23 cellular contexts compared by ENCODE assay signal in genomic region chr4:109947918-109948317, GRCh38. TPM values are rescaled to one million over a fixed set of nuclear protein-coding genes. Genes with fewer than 3 reads are reported as not detected.
DNase-seq lines count a peak whose midpoint lies in the region; ATAC-seq and TF ChIP-seq lines count a peak whose summit lies in the region.
"Had no signal": no experiment of that assay in that cellular context is flagged by ENCODE, and none has a peak within 500 bp of the region (broad histone marks: within the 10 kb centered on the region; RNA-seq: fewer than 3 reads in every experiment).

No MANE protein-coding gene starts in this region.

- H3K27me3 ChIP-seq in RWPE2 (ENCODE audit: insufficient read depth, poor library complexity, severe bottlenecking) (no peaks in the 10 kb centered on the region), osteoblast (ENCODE audit: insufficient read depth, low read length) (no peaks in the 10 kb centered on the region), vagina (no peaks in the 10 kb centered on the region)
- H3K27me3 ChIP-seq: BLaER1, testis, uterus had no signal

- no peak for TF ChIP-seq POLR2A in vagina (IDR thresholded peaks at IDR 0.05)

- peaks cover 18% of the 10 kb centered on the region for H3K4me1 Mint-ChIP-seq in activated CD8-positive, alpha-beta T cell treated with anti-CD3 and anti-CD28 coated beads for 36 hours (ENCODE audit: low read depth)
- no peaks in the 10 kb centered on the region for H3K4me1 Mint-ChIP-seq in activated CD8-positive, alpha-beta T cell treated with anti-CD3 and anti-CD28 coated beads, Interleukin-2, amount 10 ng/mL, durations not matched to agents 7 days and 5 days (ENCODE audit: low read depth)
- no peaks in the 10 kb centered on the region for H3K4me1 Mint-ChIP-seq in effector memory CD8-positive, alpha-beta T cell (ENCODE audit: low read depth in 2 of 2)
- H3K4me1 Mint-ChIP-seq: activated naive CD4-positive, alpha-beta T cell treated with anti-CD3 and anti-CD28 coated beads, Interleukin-2, amount 10 ng/mL, durations not matched to agents 7 days and 5 days had no signal

- ATAC-seq in activated CD8-positive, alpha-beta T cell treated with anti-CD3 and anti-CD28 coated beads for 36 hours: peak; percentile 56
- no peak for ATAC-seq in activated CD8-positive, alpha-beta T cell treated with anti-CD3 and anti-CD28 coated beads, Interleukin-2, amount 10 ng/mL, durations not matched to agents 7 days and 5 days
- ATAC-seq in GM21619 (IDR thresholded peaks at IDR 0.05; ENCODE audit: unreplicated experiment): peak; percentile 31
- ATAC-seq in RWPE2 (ENCODE audit: low read depth): no peak
- no peak for ATAC-seq in effector memory CD8-positive, alpha-beta T cell (replicated peaks)
- ATAC-seq: left cardiac atrium, sciatic nerve had no signal

- peaks cover 5% of the 10 kb centered on the region for H3K4me1 ChIP-seq in RWPE2 (ENCODE audit: insufficient read depth, poor library complexity, severe bottlenecking)
- no peaks in the 10 kb centered on the region for H3K4me1 ChIP-seq in osteoblast (ENCODE audit: insufficient read depth, low read length)
- no peaks in the 10 kb centered on the region for H3K4me1 ChIP-seq in vagina
- H3K4me1 ChIP-seq: BLaER1, testis, uterus had no signal

- H3K36me3 ChIP-seq in RWPE2 (ENCODE audit: low read depth) (no peaks in the 10 kb centered on the region), osteoblast (ENCODE audit: insufficient read depth, low read length) (no peaks in the 10 kb centered on the region), vagina (no peaks in the 10 kb centered on the region)
- H3K36me3 ChIP-seq: BLaER1, uterus had no signal

- no peak overlapping the region for H3K4me2 ChIP-seq in osteoblast (ENCODE audit: insufficient read depth, low read length)
- H3K4me2 ChIP-seq: BLaER1 had no signal

- H3K27me3 Mint-ChIP-seq in activated CD8-positive, alpha-beta T cell treated with anti-CD3 and anti-CD28 coated beads for 36 hours: peaks cover 2% of the 10 kb centered on the region
- H3K27me3 Mint-ChIP-seq in activated CD8-positive, alpha-beta T cell treated with anti-CD3 and anti-CD28 coated beads, Interleukin-2, amount 10 ng/mL, durations not matched to agents 7 days and 5 days (ENCODE audit: low read depth): peaks cover 2% of the 10 kb centered on the region
- H3K27me3 Mint-ChIP-seq in effector memory CD8-positive, alpha-beta T cell: peaks cover 12 to 15% of the 10 kb centered on the region in 2 donors

- no peaks in the 10 kb centered on the region for H3K36me3 Mint-ChIP-seq in activated CD8-positive, alpha-beta T cell treated with anti-CD3 and anti-CD28 coated beads for 36 hours (ENCODE audit: low read depth)
- H3K36me3 Mint-ChIP-seq in activated CD8-positive, alpha-beta T cell treated with anti-CD3 and anti-CD28 coated beads, Interleukin-2, amount 10 ng/mL, durations not matched to agents 7 days and 5 days (ENCODE audit: low read depth): no peaks in the 10 kb centered on the region
- H3K36me3 Mint-ChIP-seq in effector memory CD8-positive, alpha-beta T cell (ENCODE audit: insufficient read depth): no peaks in the 10 kb centered on the region
- H3K36me3 Mint-ChIP-seq: activated naive CD4-positive, alpha-beta T cell treated with anti-CD3 and anti-CD28 coated beads, Interleukin-2, amount 10 ng/mL, durations not matched to agents 7 days and 5 days had no signal

- POLR2A ChIA-PET in activated CD8-positive, alpha-beta T cell treated with anti-CD3 and anti-CD28 coated beads for 36 hours (lab: Charles Lee): interaction anchor here (0.6 kb wide), 1 partner anchor 517 kb away, joined by 3 read pairs; no protein-coding TSS in a partner anchor
- POLR2A ChIA-PET in activated CD8-positive, alpha-beta T cell treated with anti-CD3 and anti-CD28 coated beads, Interleukin-2, amount 10 ng/mL, durations not matched to agents 7 days and 5 days (lab: Charles Lee): no interaction called here

- no peak overlapping the region for H2AFZ ChIP-seq in osteoblast (ENCODE audit: low read length)

- H3K27ac ChIP-seq in RWPE2 (ENCODE audit: poor library complexity, severe bottlenecking): peak overlapping the region; percentile 15
- no peak overlapping the region for H3K27ac ChIP-seq in osteoblast (ENCODE audit: low read depth, low read length)
- H3K27ac ChIP-seq in vagina: no peak overlapping the region
- H3K27ac ChIP-seq: BLaER1, RWPE1, testis, uterus had no signal

- no peaks in the 10 kb centered on the region for H3K9me3 Mint-ChIP-seq in activated CD8-positive, alpha-beta T cell treated with anti-CD3 and anti-CD28 coated beads for 36 hours
- H3K9me3 Mint-ChIP-seq in activated CD8-positive, alpha-beta T cell treated with anti-CD3 and anti-CD28 coated beads, Interleukin-2, amount 10 ng/mL, durations not matched to agents 7 days and 5 days (ENCODE audit: insufficient read depth): no peaks in the 10 kb centered on the region
- H3K9me3 Mint-ChIP-seq in effector memory CD8-positive, alpha-beta T cell: no peaks in the 10 kb centered on the region
- H3K9me3 Mint-ChIP-seq: activated naive CD4-positive, alpha-beta T cell treated with anti-CD3 and anti-CD28 coated beads, Interleukin-2, amount 10 ng/mL, durations not matched to agents 7 days and 5 days; H9 had no signal

- H3K79me2 ChIP-seq in osteoblast (ENCODE audit: insufficient read depth, low read length): no peaks in the 10 kb centered on the region

- H3K27ac Mint-ChIP-seq in activated CD8-positive, alpha-beta T cell treated with anti-CD3 and anti-CD28 coated beads for 36 hours: peak overlapping the region; percentile 68
- H3K27ac Mint-ChIP-seq in activated CD8-positive, alpha-beta T cell treated with anti-CD3 and anti-CD28 coated beads, Interleukin-2, amount 10 ng/mL, durations not matched to agents 7 days and 5 days: no peak overlapping the region
- H3K27ac Mint-ChIP-seq in effector memory CD8-positive, alpha-beta T cell: no peak overlapping the region
- H3K27ac Mint-ChIP-seq: activated naive CD4-positive, alpha-beta T cell treated with anti-CD3 and anti-CD28 coated beads, Interleukin-2, amount 10 ng/mL, durations not matched to agents 7 days and 5 days; H9 had no signal

- no peak for TF ChIP-seq CTCF in activated CD8-positive, alpha-beta T cell treated with anti-CD3 and anti-CD28 coated beads for 36 hours (IDR thresholded peaks at IDR 0.05)
- TF ChIP-seq CTCF in RWPE2 (IDR thresholded peaks at IDR 0.05; ENCODE audit: poor library complexity, severe bottlenecking) (no peak), osteoblast (IDR thresholded peaks at IDR 0.05; ENCODE audit: extremely low read depth, low read depth, low read length) (no peak), vagina (IDR thresholded peaks at IDR 0.05) (no peak)

- intact Hi-C loops in activated CD8-positive, alpha-beta T cell treated with anti-CD3 and anti-CD28 coated beads for 36 hours (cut with micrococcal nuclease): no loop called here
- intact Hi-C loops in vagina (cut with DNase I): no loop called here

- H3K9me3 ChIP-seq in RWPE2 (ENCODE audit: severe bottlenecking): no peaks in the 10 kb centered on the region
- no peaks in the 10 kb centered on the region for H3K9me3 ChIP-seq in osteoblast (ENCODE audit: low read depth, low read length)
- H3K9me3 ChIP-seq in vagina: no peaks in the 10 kb centered on the region
- H3K9me3 ChIP-seq: BLaER1, testis, uterus had no signal

- CTCF ChIA-PET in activated CD8-positive, alpha-beta T cell treated with anti-CD3 and anti-CD28 coated beads for 36 hours (lab: Charles Lee): interaction anchor here (0.7 kb wide), 2 partner anchors 30 to 125 kb away, joined by 3 read pairs; no protein-coding TSS in a partner anchor
- CTCF ChIA-PET in activated CD8-positive, alpha-beta T cell treated with anti-CD3 and anti-CD28 coated beads, Interleukin-2, amount 10 ng/mL, durations not matched to agents 7 days and 5 days (lab: Charles Lee): no interaction called here

- H3K4me3 Mint-ChIP-seq in activated CD8-positive, alpha-beta T cell treated with anti-CD3 and anti-CD28 coated beads for 36 hours: no peak overlapping the region
- H3K4me3 Mint-ChIP-seq in activated CD8-positive, alpha-beta T cell treated with anti-CD3 and anti-CD28 coated beads, Interleukin-2, amount 10 ng/mL, durations not matched to agents 7 days and 5 days: no peak overlapping the region
- H3K4me3 Mint-ChIP-seq in effector memory CD8-positive, alpha-beta T cell: no peak overlapping the region
- H3K4me3 Mint-ChIP-seq: activated naive CD4-positive, alpha-beta T cell treated with anti-CD3 and anti-CD28 coated beads, Interleukin-2, amount 10 ng/mL, durations not matched to agents 7 days and 5 days; H9 had no signal

- no peaks in the 10 kb centered on the region for H4K20me1 ChIP-seq in osteoblast (ENCODE audit: insufficient read depth, low read length)
- H4K20me1 ChIP-seq: BLaER1 had no signal

- DNase-seq in activated CD8-positive, alpha-beta T cell treated with anti-CD3 and anti-CD28 coated beads for 36 hours: no peak
- DNase-seq in activated CD8-positive, alpha-beta T cell treated with anti-CD3 and anti-CD28 coated beads, Interleukin-2, amount 10 ng/mL, durations not matched to agents 7 days and 5 days: no peak
- DNase-seq in RWPE2 (ENCODE audit: low spot score) (no peak), osteoblast (ENCODE audit: insufficient read length, low spot score, missing footprints) (peak; percentile 4), vagina (ENCODE audit: extremely low spot score in 2 of 2) (no peak), 8988T (no peak)
- DNase-seq in effector memory CD8-positive, alpha-beta T cell: no peak
- DNase-seq: activated CD4-positive, alpha-beta T cell treated with anti-CD3 and anti-CD28 coated beads, Interleukin-2, amount 50 U/mL, for 4 hours; activated naive CD4-positive, alpha-beta T cell treated with anti-CD3 and anti-CD28 coated beads, Interleukin-2, amount 10 ng/mL, durations not matched to agents 7 days and 5 days; COR-L47; DND-41; H9; left cardiac atrium; MM.1S; NCI-H1417 treated with DMSO at 0.1 percent for 48 hours; NCI-H774; testis; uterus had no signal

- H3K4me3 ChIP-seq in RWPE2 (ENCODE audit: severe bottlenecking) (no peak overlapping the region), osteoblast (ENCODE audit: insufficient read depth, low read length) (no peak overlapping the region), vagina (no peak overlapping the region)
- H3K4me3 ChIP-seq: BLaER1, testis, uterus had no signal

RNA-seq across cellular contexts. Expression of gene EGF, which starts 35.2 kb away (rescaled TPM):
- not detected for total RNA-seq in activated CD8-positive, alpha-beta T cell treated with anti-CD3 and anti-CD28 coated beads for 36 hours
- total RNA-seq in activated CD8-positive, alpha-beta T cell treated with anti-CD3 and anti-CD28 coated beads, Interleukin-2, amount 10 ng/mL, durations not matched to agents 7 days and 5 days: not detected
- 0.36 and 1.2 TPM in 2 replicates for total RNA-seq in osteoblast
- 0.74 TPM for total RNA-seq in vagina
- total RNA-seq: T-helper 2 cell treated with Interferon-gamma antibody and Interleukin-4, amounts not matched to agents 100 ng/mL and 5 ng/mL, for 36 hours had no signal

Comparison
In these comparisons a context has a peak if more than half of its experiments do, and no peak if none do; other contexts are left out.
1. ATAC-seq: peak in activated CD8-positive, alpha-beta T cell treated with anti-CD3 and anti-CD28 coated beads for 36 hours (single experiment) and GM21619 (single experiment); none in activated CD8-positive, alpha-beta T cell treated with anti-CD3 and anti-CD28 coated beads, Interleukin-2, amount 10 ng/mL, durations not matched to agents 7 days and 5 days (single experiment), RWPE2 (single experiment) and effector memory CD8-positive, alpha-beta T cell (single experiment).